ENCODE assay signal across 18 cellular contexts in genomic region chr12:104609083-104609844, GRCh38.
DNase-seq lines count a peak whose midpoint lies in the region; ATAC-seq, FAIRE-seq and TF ChIP-seq lines count a peak whose summit lies in the region.
"Had no signal": no experiment of that assay in that cellular context is flagged by ENCODE, and none has a peak within 500 bp of the region (broad histone marks: within the 10 kb centered on the region; RNA-seq: fewer than 3 reads in every experiment).

No MANE protein-coding gene starts in this region.

- WGBS in testis, 2 donors = 90 to 96% methylated on average over 6 of the region's 6 CpGs

- no peak for TF ChIP-seq CTCF in testis (IDR thresholded peaks at IDR 0.05)

- TF ChIP-seq POLR2A in testis (IDR thresholded peaks at IDR 0.05) = no peak

- H3K27me3 ChIP-seq in testis = no peaks in the 10 kb centered on the region
- H3K27me3 ChIP-seq: body of pancreas, transverse colon had no signal

- H3K36me3 ChIP-seq in testis (ENCODE audit: low read depth, missing control alignments) = no peaks in the 10 kb centered on the region
- H3K36me3 ChIP-seq: transverse colon had no signal

- no peak overlapping the region for H3K4me3 ChIP-seq in testis
- H3K4me3 ChIP-seq: body of pancreas, coronary artery, GM12878, transverse colon had no signal

- FAIRE-seq in islet of Langerhans (lab: Jason Lieb, UNC) = peak; percentile 21
- FAIRE-seq: G401.6, GM12878 had no signal

- DNase-seq in NCI-H2196 (lab: John Stamatoyannopoulos, UW; ENCODE audit: unreplicated experiment) (peak; percentile 18), NCI-H2196 treated with DMSO at 0.1 percent for 48 hours (lab: John Stamatoyannopoulos, UW; ENCODE audit: unreplicated experiment) (no peak), NCI-H526 treated with DMSO at 0.1 percent for 48 hours (lab: John Stamatoyannopoulos, UW) (peak; percentile 28), testis (no peak), inferior parietal cortex (ENCODE audit: extremely low spot score) (no peak), iPS-NIHi11 (ENCODE audit: low spot score) (no peak)
- DNase-seq: activated CD4-positive, alpha-beta T cell treated with anti-CD3 and anti-CD28 coated beads, Interleukin-2, amount 50 U/mL, for 4 hours; body of pancreas; CD4-positive, alpha-beta T cell; foreskin melanocyte; NCI-H187; posterior cingulate gyrus; transverse colon had no signal

- no peak overlapping the region for H3K27ac ChIP-seq in testis
- H3K27ac ChIP-seq: body of pancreas, coronary artery, transverse colon had no signal

- peaks cover 13% of the 10 kb centered on the region for H3K4me1 ChIP-seq in testis
- H3K4me1 ChIP-seq: body of pancreas had no signal

- H3K9me3 ChIP-seq in testis = no peaks in the 10 kb centered on the region
- H3K9me3 ChIP-seq: body of pancreas, transverse colon had no signal

- intact Hi-C loops in testis (cut with DNase I; ENCODE audit: low total_unique reads) = no loop called here

- no peak for ATAC-seq in HG02763 (IDR thresholded peaks at IDR 0.05; ENCODE audit: unreplicated experiment)
- ATAC-seq: body of pancreas, GM12878 had no signal

Comparison
In these comparisons a context has a peak if more than half of its experiments do, and no peak if none do; other contexts are left out.
1. DNase-seq: peak in NCI-H2196 (single experiment) and NCI-H526 treated with DMSO at 0.1 percent for 48 hours (single experiment); none in NCI-H2196 treated with DMSO at 0.1 percent for 48 hours (single experiment), testis (single experiment), inferior parietal cortex (single experiment) and iPS-NIHi11 (single experiment).